In the genomic region with DNA sequence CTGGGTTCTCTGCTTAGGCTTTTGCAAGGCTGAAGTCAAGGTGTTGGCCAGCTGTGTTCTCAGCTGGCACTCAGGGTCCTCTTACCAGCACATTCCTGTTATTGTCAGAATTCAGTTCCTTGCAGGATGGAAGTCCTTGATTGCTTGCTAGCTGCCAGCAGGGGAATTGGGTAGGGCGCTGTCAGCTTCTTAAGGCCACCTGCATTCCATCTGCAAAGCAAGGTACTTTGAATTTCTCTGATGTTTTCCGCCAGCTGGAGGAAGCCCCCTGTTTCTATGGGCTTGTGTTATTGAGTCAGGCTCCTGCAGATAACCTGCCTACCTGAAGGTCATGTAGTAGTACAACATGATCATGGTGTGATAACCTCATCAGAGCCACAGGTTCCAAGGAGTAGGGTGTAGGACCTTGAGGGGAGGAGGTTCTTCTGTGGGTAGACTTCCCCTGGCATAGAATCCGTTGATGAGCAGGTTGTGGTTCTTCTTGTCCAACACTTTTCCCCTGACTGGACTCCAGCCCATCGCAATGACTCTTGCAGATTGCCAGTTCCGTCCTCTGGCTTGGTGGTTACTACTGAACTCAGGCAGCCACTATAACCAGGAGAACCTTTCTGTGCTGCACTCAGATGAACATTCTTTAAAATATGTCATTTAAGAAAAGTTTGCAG, we compare ENCODE assay signal across 17 cellular contexts. TPM values are rescaled to one million over a fixed set of nuclear protein-coding genes. Genes with fewer than 3 reads are reported as not detected.
DNase-seq lines count a peak whose midpoint lies in the region; ATAC-seq, FAIRE-seq and TF ChIP-seq lines count a peak whose summit lies in the region.
"Had no signal": no experiment of that assay in that cellular context is flagged by ENCODE, and none has a peak within 500 bp of the region (broad histone marks: within the 10 kb centered on the region; RNA-seq: fewer than 3 reads in every experiment).

No MANE protein-coding gene starts in this region.

- H3K27me3 ChIP-seq in BLaER1 treated with 17β-estradiol and CSF1 and Interleukin-3, amounts not matched to agents 10 nM and 100 nM = no peaks in the 10 kb centered on the region
- no peaks in the 10 kb centered on the region for H3K27me3 ChIP-seq in K562 (ENCODE audit: control insufficient read depth in 2 of 2, insufficient read depth in 2 of 2, low read length in 2 of 2)
- H3K27me3 ChIP-seq in naive thymus-derived CD4-positive, alpha-beta T cell (ENCODE audit: control insufficient read depth in 2 of 2, insufficient read depth in 2 of 2, low read length in 2 of 2) = no peaks in the 10 kb centered on the region
- H3K27me3 ChIP-seq: gastroesophageal sphincter, uterus had no signal

- peaks cover 18% of the 10 kb centered on the region for H3K36me3 Mint-ChIP-seq in HFFc6 (ENCODE audit: low read depth)
- H3K36me3 Mint-ChIP-seq in naive thymus-derived CD4-positive, alpha-beta T cell = peaks cover 0 to 21% (median 10%) of the 10 kb centered on the region in 5 donors
- peaks cover 67% of the 10 kb centered on the region for H3K36me3 Mint-ChIP-seq in stimulated activated effector memory CD8-positive, alpha-beta T cell treated with anti-CD3 and anti-CD28 coated beads, Interleukin-12 subunit alpha, Interleukin-12 subunit beta, amount 100 ng/mL, for 72 hours

- H3K9me3 ChIP-seq in BLaER1 treated with 17β-estradiol and CSF1 and Interleukin-3, amounts not matched to agents 10 nM and 100 nM (replicated peaks in 1 of 11) = no peaks in the 10 kb centered on the region
- H3K9me3 ChIP-seq in K562 (replicated peaks; ENCODE audit: control insufficient read depth, insufficient read depth, low read depth, low read length) = no peaks in the 10 kb centered on the region
- H3K9me3 ChIP-seq in naive thymus-derived CD4-positive, alpha-beta T cell (ENCODE audit: control insufficient read depth in 2 of 3, low read length in 3 of 3) = no peaks in the 10 kb centered on the region
- H3K9me3 ChIP-seq: gastroesophageal sphincter, uterus had no signal

- no peaks in the 10 kb centered on the region for H3K27me3 Mint-ChIP-seq in HFFc6 (ENCODE audit: insufficient read depth)
- no peaks in the 10 kb centered on the region for H3K27me3 Mint-ChIP-seq in naive thymus-derived CD4-positive, alpha-beta T cell
- H3K27me3 Mint-ChIP-seq: progenitor cell of endocrine pancreas had no signal

- H3K4me3 ChIP-seq in BLaER1 treated with 17β-estradiol and CSF1 and Interleukin-3, amounts not matched to agents 10 nM and 100 nM = no peak overlapping the region
- no peak overlapping the region for H3K4me3 ChIP-seq in K562
- no peak overlapping the region for H3K4me3 ChIP-seq in naive thymus-derived CD4-positive, alpha-beta T cell (ENCODE audit: low read length)
- H3K4me3 ChIP-seq: gastroesophageal sphincter, uterus had no signal

- peak; percentile 62 for FAIRE-seq in K562 (lab: Jason Lieb, UNC)
- FAIRE-seq: keratinocyte had no signal

- BruUV-seq in K562 (replicated peaks; lab: Mats Ljungman, UMichigan) = no TSS peak

- POLR2A ChIA-PET in K562 (lab: Yijun Ruan, JAX) = interaction anchor here (0.6 kb wide), 1 partner anchor 89 kb away, joined by 3 read pairs; no protein-coding TSS in a partner anchor
- POLR2A ChIA-PET in naive thymus-derived CD4-positive, alpha-beta T cell (lab: Charles Lee) = no interaction called here

- intact Hi-C loops in K562 (cut with micrococcal nuclease) = loop anchor here (10.0 kb wide), 1 partner anchor 345 kb away; a partner anchor contains a TSS
- intact Hi-C loops in naive thymus-derived CD4-positive, alpha-beta T cell (cut with micrococcal nuclease) = loop anchor here in 1 of 2 donors (10.0 kb wide), 1 partner anchor 1225 kb away; no protein-coding TSS in a partner anchor

- H3K27ac ChIP-seq in BLaER1 treated with 17β-estradiol and CSF1 and Interleukin-3, amounts not matched to agents 10 nM and 100 nM = no peak overlapping the region
- no peak overlapping the region for H3K27ac ChIP-seq in K562 (ENCODE audit: extremely low read depth, low read depth, low read length)
- no peak overlapping the region for H3K27ac ChIP-seq in naive thymus-derived CD4-positive, alpha-beta T cell (ENCODE audit: low read depth, low read length)
- H3K27ac ChIP-seq: uterus had no signal

- DNase-seq in HFFc6 = no peak
- no peak for DNase-seq in K562 (ENCODE audit: extremely low read depth in 1 of 4, low spot score in 3 of 4)
- DNase-seq in naive thymus-derived CD4-positive, alpha-beta T cell = no peak
- no peak for DNase-seq in stimulated activated effector memory CD8-positive, alpha-beta T cell treated with anti-CD3 and anti-CD28 coated beads, Interleukin-12 subunit alpha, Interleukin-12 subunit beta, amount 100 ng/mL, for 72 hours (ENCODE audit: low spot score in 2 of 2)
- no peak for DNase-seq in activated CD4-positive, CD25-positive, alpha-beta regulatory T cell treated with anti-CD3 and anti-CD28 coated beads, Interleukin-2, amount 50 U/mL, for 72 hours
- DNase-seq: activated CD4-positive, CD25-positive, alpha-beta regulatory T cell; effector CD8-positive, alpha-beta T cell; GOT3; Kasumi-1; NK-92 treated with Interleukin-12 subunit alpha and Interleukin-12 subunit beta, amount 100 ng/mL, for 24 hours had no signal

- no peak for TF ChIP-seq CTCF in HFFc6 (IDR thresholded peaks at IDR 0.05)
- TF ChIP-seq CTCF in K562 (IDR thresholded peaks at IDR 0.05 in 2 of 3, conservative IDR thresholded peaks at IDR 0.05 in 1 of 3; ENCODE audit: insufficient read depth in 2 of 3, low read depth in 1 of 3, low read length in 3 of 3) = no peak

- in situ Hi-C loops in K562 (cut with MboI) = loop anchor here (5.0 kb wide), 1 partner anchor 88 kb away; a partner anchor contains a TSS

- H3K27ac Mint-ChIP-seq in HFFc6 = peak overlapping the region; percentile 25; the same call in 1 of the 2 replicates
- H3K27ac Mint-ChIP-seq in naive thymus-derived CD4-positive, alpha-beta T cell = peak overlapping the region in 8 of 9 donors; percentile 18 to 77 (median 44)
- no peak overlapping the region for H3K27ac Mint-ChIP-seq in stimulated activated effector memory CD8-positive, alpha-beta T cell treated with anti-CD3 and anti-CD28 coated beads, Interleukin-12 subunit alpha, Interleukin-12 subunit beta, amount 100 ng/mL, for 72 hours
- H3K27ac Mint-ChIP-seq: progenitor cell of endocrine pancreas had no signal

- H2AFZ ChIP-seq in K562 (ENCODE audit: low read depth, low read length) = no peak overlapping the region

- H3K9ac ChIP-seq in BLaER1 treated with 17β-estradiol and CSF1 and Interleukin-3, amounts not matched to agents 10 nM and 100 nM = 0 out of 22 replicates have a peak overlapping the region, but pooled peaks of 2 of the 11 experiments have one; percentile 4 to 34
- H3K9ac ChIP-seq in K562 (ENCODE audit: insufficient read depth in 1 of 2, low read depth in 2 of 2, low read length in 2 of 2) = no peak overlapping the region

- ATAC-seq in K562 (no peak), HG03439 (IDR thresholded peaks at IDR 0.05; ENCODE audit: unreplicated experiment) (no peak), GM21526 (IDR thresholded peaks at IDR 0.05; ENCODE audit: low FRiP score, unreplicated experiment) (no peak)
- no peak for ATAC-seq in naive thymus-derived CD4-positive, alpha-beta T cell
- no peak for ATAC-seq in stimulated activated effector memory CD8-positive, alpha-beta T cell treated with anti-CD3 and anti-CD28 coated beads, Interleukin-12 subunit alpha, Interleukin-12 subunit beta, amount 100 ng/mL, for 72 hours
- ATAC-seq: gastroesophageal sphincter had no signal

- peaks cover 98% of the 10 kb centered on the region for H3K79me2 ChIP-seq in K562 (ENCODE audit: control insufficient read depth, insufficient read depth, low read length)

- peaks cover 98 to 100% (median 100%) of the 10 kb centered on the region in 11 experiments for H4K20me1 ChIP-seq in BLaER1 treated with 17β-estradiol and CSF1 and Interleukin-3, amounts not matched to agents 10 nM and 100 nM
- peaks cover 84% of the 10 kb centered on the region for H4K20me1 ChIP-seq in K562 (replicated peaks; ENCODE audit: control insufficient read depth, insufficient read depth, low read length)

- CTCF ChIA-PET in K562 (lab: Yijun Ruan, JAX; ENCODE audit: low intra/inter-chr PET ratio) = no interaction called here
- CTCF ChIA-PET in naive thymus-derived CD4-positive, alpha-beta T cell (lab: Charles Lee) = no interaction called here

- peaks cover 98% of the 10 kb centered on the region for H3K4me1 Mint-ChIP-seq in HFFc6 (ENCODE audit: low read depth)
- peaks cover 80 to 98% (median 92%) of the 10 kb centered on the region in 7 donors for H3K4me1 Mint-ChIP-seq in naive thymus-derived CD4-positive, alpha-beta T cell
- peaks cover 100% of the 10 kb centered on the region for H3K4me1 Mint-ChIP-seq in stimulated activated effector memory CD8-positive, alpha-beta T cell treated with anti-CD3 and anti-CD28 coated beads, Interleukin-12 subunit alpha, Interleukin-12 subunit beta, amount 100 ng/mL, for 72 hours

- TF ChIP-seq POLR2A in K562 (conservative IDR thresholded peaks at IDR 0.05) = no peak

- peaks cover 88 to 100% (median 99%) of the 10 kb centered on the region in 10 experiments for H3K4me1 ChIP-seq in BLaER1 treated with 17β-estradiol and CSF1 and Interleukin-3, amounts not matched to agents 10 nM and 100 nM
- peaks cover 23 to 36% of the 10 kb centered on the region in 2 experiments; a peak in 4 of 5 replicates for H3K4me1 ChIP-seq in K562 (replicated peaks in 1 of 2; ENCODE audit: control insufficient read depth in 2 of 2, insufficient read depth in 2 of 2, low read length in 2 of 2)
- H3K4me1 ChIP-seq in naive thymus-derived CD4-positive, alpha-beta T cell (ENCODE audit: control insufficient read depth in 2 of 2, insufficient read depth in 2 of 2, low read length in 2 of 2) = peaks cover 43 to 47% of the 10 kb centered on the region in 2 donors

- H3K36me3 ChIP-seq in BLaER1 treated with 17β-estradiol and CSF1 and Interleukin-3, amounts not matched to agents 10 nM and 100 nM = peaks cover 13 to 71% (median 45%) of the 10 kb centered on the region in 11 experiments; a peak in 19 of 22 replicates
- peaks cover 84% of the 10 kb centered on the region for H3K36me3 ChIP-seq in K562 (ENCODE audit: control insufficient read depth, insufficient read depth, low read length)
- H3K36me3 ChIP-seq in naive thymus-derived CD4-positive, alpha-beta T cell (ENCODE audit: control insufficient read depth in 2 of 3, insufficient read depth in 3 of 3, low read length in 3 of 3) = peaks cover 0 to 12% (median 3%) of the 10 kb centered on the region in 3 experiments
- H3K36me3 ChIP-seq: gastroesophageal sphincter, uterus had no signal

- 65% methylated on average over 5 of the region's 5 CpGs for WGBS in K562 (ENCODE audit: insufficient coverage, low coverage, missing lambda C conversion rate)

- TF ChIP-seq EP300 in K562 (IDR thresholded peaks at IDR 0.05; ENCODE audit: low read length) = no peak

- no peak for TF ChIP-seq RAD21 in K562 (CRISPR knock-in tag; conservative IDR thresholded peaks at IDR 0.05 in 1 of 2, IDR thresholded peaks at IDR 0.05 in 1 of 2)

- no peaks in the 10 kb centered on the region for H3K9me3 Mint-ChIP-seq in HFFc6
- peaks cover 0 to 3% (median 0%) of the 10 kb centered on the region in 11 donors for H3K9me3 Mint-ChIP-seq in naive thymus-derived CD4-positive, alpha-beta T cell
- H3K9me3 Mint-ChIP-seq in stimulated activated effector memory CD8-positive, alpha-beta T cell treated with anti-CD3 and anti-CD28 coated beads, Interleukin-12 subunit alpha, Interleukin-12 subunit beta, amount 100 ng/mL, for 72 hours = no peaks in the 10 kb centered on the region

- H3K4me2 ChIP-seq in BLaER1 treated with 17β-estradiol and CSF1 and Interleukin-3, amounts not matched to agents 10 nM and 100 nM = peak overlapping the region; percentile 26 to 99 (median 86)
- no peak overlapping the region for H3K4me2 ChIP-seq in K562 (ENCODE audit: insufficient read depth, low read length)

- no peak overlapping the region for H3K4me3 Mint-ChIP-seq in HFFc6
- H3K4me3 Mint-ChIP-seq in naive thymus-derived CD4-positive, alpha-beta T cell = peak overlapping the region in 9 of 10 donors; percentile 27 to 97 (median 43)
- no peak overlapping the region for H3K4me3 Mint-ChIP-seq in stimulated activated effector memory CD8-positive, alpha-beta T cell treated with anti-CD3 and anti-CD28 coated beads, Interleukin-12 subunit alpha, Interleukin-12 subunit beta, amount 100 ng/mL, for 72 hours

- H3K9me1 ChIP-seq in K562 (ENCODE audit: control insufficient read depth, insufficient read depth, low read length) = peaks cover 34% of the 10 kb centered on the region

RNA-seq across cellular contexts. Expression of a gene that starts 6.8 kb away (rescaled TPM):
- total RNA-seq in HFFc6 (2021; fragmentation: NEBNext Ultra II Directional; extraction: Animal tissue kit (Norgen Biotek cat#: 25700)) = 10 to 100 TPM; 19.8 to 23.8 (median 21.7) TPM
- 144 and 165 TPM in 2 replicates for total RNA-seq in K562 (2011; cell fraction: chromatin; rRNA removed; ENCODE audit: low replicate concordance)
- 58.9 and 66.3 TPM in 2 replicates for total RNA-seq in K562 (2011; cell fraction: nucleolus; rRNA removed)
- total RNA-seq in K562 (2011; cell fraction: nucleoplasm; rRNA removed) = 88.6 and 115 TPM in 2 replicates
- 10.9 and 16.5 TPM in 2 replicates for total RNA-seq in K562 (2014; rRNA removed)
- total RNA-seq in K562 (2014; rRNA removed; fragmentation: Illumina TruSeq; extraction: Trizol) = 11.6 and 13.0 TPM in 2 replicates
- total RNA-seq in K562 (2015; rRNA removed; fragmentation: Illumina TruSeq; extraction: Trizol) = 14.9 and 17.7 TPM in 2 replicates
- 24.0 and 26.6 TPM in 2 replicates for total RNA-seq in K562 (2021)
- polyA plus RNA-seq in K562 (2011; rRNA removed) = 7.4 and 8.2 TPM in 2 replicates
- polyA plus RNA-seq in K562 (2011; cell fraction: cytosol; rRNA removed) = 4.4 and 5.5 TPM in 2 replicates
- polyA plus RNA-seq in K562 (2011; cell fraction: nucleus; rRNA removed) = 76.9 and 93.7 TPM in 2 replicates
- polyA plus RNA-seq in K562 (2012) = 14.4 and 14.7 TPM in 2 replicates
- 25.7 and 27.3 TPM in 2 replicates for polyA plus RNA-seq in K562 (2014; fragmentation: Illumina TruSeq; extraction: Trizol)
- polyA plus RNA-seq in K562 (2014; fragmentation: Nextera tagmentation; extraction: Ambion mirVana) = 1 to 10 TPM; 1.3 to 1.6 TPM
- 18.8 and 20.3 TPM in 2 replicates for polyA plus RNA-seq in K562 (2014; rRNA removed)
- polyA minus RNA-seq in K562 (2011; rRNA and poly(A)+ RNA removed) = 14.8 and 19.0 TPM in 2 replicates
- polyA minus RNA-seq in K562 (2011; cell fraction: cytosol; rRNA and poly(A)+ RNA removed) = 7.3 and 8.5 TPM in 2 replicates
- 41.6 and 56.6 TPM in 2 replicates for polyA minus RNA-seq in K562 (2011; cell fraction: nucleus; rRNA and poly(A)+ RNA removed)
- 10 to 100 TPM; 34.9 to 61.4 (median 52.2) TPM for total RNA-seq in naive thymus-derived CD4-positive, alpha-beta T cell
- polyA plus RNA-seq in naive thymus-derived CD4-positive, alpha-beta T cell = 1 to 10 TPM; 1.6 to 2.2 TPM

Comparison
In these comparisons a context has a peak if more than half of its experiments do, and no peak if none do; other contexts are left out.
1. H3K4me3 Mint-ChIP-seq: peak in naive thymus-derived CD4-positive, alpha-beta T cell (9 of 10); none in HFFc6 (single experiment) and stimulated activated effector memory CD8-positive, alpha-beta T cell treated with anti-CD3 and anti-CD28 coated beads, Interleukin-12 subunit alpha, Interleukin-12 subunit beta, amount 100 ng/mL, for 72 hours (single experiment).